23 cellular contexts compared by ENCODE assay signal in the genomic region with DNA sequence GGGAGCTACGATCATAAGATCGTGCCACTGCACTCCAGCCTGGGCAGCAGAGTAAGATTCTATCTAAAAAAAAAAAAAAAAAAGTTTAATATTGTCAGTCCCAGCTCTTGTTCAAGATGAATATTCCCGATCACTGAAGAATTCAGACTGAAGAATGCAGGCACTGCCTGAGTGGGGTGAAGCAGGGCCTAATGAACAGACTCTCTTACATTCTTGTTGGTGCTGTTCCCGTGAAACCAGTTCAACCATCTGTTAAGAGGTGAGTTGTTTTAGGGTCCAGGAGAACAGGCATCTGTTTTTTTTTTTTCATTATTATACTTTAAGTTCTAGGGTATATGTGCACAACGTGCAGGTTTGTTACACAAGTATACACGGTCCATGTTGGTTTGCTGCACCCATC.
"Had no signal": no experiment of that assay in that cellular context is flagged by ENCODE, and none has a peak within 500 bp of the region (broad histone marks: within the 10 kb centered on the region; RNA-seq: fewer than 3 reads in every experiment).

No MANE protein-coding gene starts in this region.

- H3K4me3 ChIP-seq: heart left ventricle, left ventricle myocardium inferior, pancreas, prostate gland, skin epidermis, suprapubic skin, thoracic aorta, tibial nerve, uterus had no signal

- FAIRE-seq: islet of Langerhans, pancreas had no signal

- H3K27ac ChIP-seq: heart left ventricle, left ventricle myocardium inferior, pancreas, prostate gland, suprapubic skin, thoracic aorta, tibial nerve, uterus had no signal

- H3K27me3 ChIP-seq: heart left ventricle, pancreas, suprapubic skin, tibial nerve, uterus had no signal

- H3K9me3 ChIP-seq: heart left ventricle, left ventricle myocardium inferior, pancreas, prostate gland, suprapubic skin, thoracic aorta, tibial nerve, uterus had no signal

- ATAC-seq: heart left ventricle; naive thymus-derived CD8-positive, alpha-beta T cell; pancreas; right cardiac atrium; sciatic nerve; stimulated activated effector memory CD8-positive, alpha-beta T cell treated with anti-CD3 and anti-CD28 coated beads, Interleukin-12 subunit alpha, Interleukin-12 subunit beta, amount 100 ng/mL, for 72 hours had no signal

- H3K4me1 ChIP-seq: left ventricle myocardium inferior, pancreas, prostate gland, tibial nerve, uterus had no signal

- DNase-seq: heart left ventricle; hypothalamus; immature natural killer cell; left ventricle myocardium inferior; naive thymus-derived CD8-positive, alpha-beta T cell; nucleus accumbens; pancreas; retina; right cardiac atrium; stimulated activated CD4-positive, alpha-beta T cell treated with anti-CD3 and anti-CD28 coated beads, Interleukin-12 subunit alpha, Interleukin-12 subunit beta, amount 100 ng/mL, for 4 hours; stimulated activated CD4-positive, alpha-beta T cell treated with anti-CD3 and anti-CD28 coated beads, Interleukin-15, amount 100 ng/mL, for 24 hours; stimulated activated CD4-positive, alpha-beta T cell treated with anti-CD3 and anti-CD28 coated beads, Interleukin-2, amount 100 ng/mL, for 24 hours; stimulated activated CD4-positive, alpha-beta T cell treated with anti-CD3 and anti-CD28 coated beads, Interleukin-4, amount 100 ng/mL, for 1 hour; stimulated activated naive CD4-positive, alpha-beta T cell; uterus had no signal

- H3K36me3 ChIP-seq: heart left ventricle, left ventricle myocardium inferior, pancreas, prostate gland, suprapubic skin, thoracic aorta, tibial nerve, uterus had no signal
